ENCODE assay signal across 1 cellular context in genomic region chr18:37778417-37779165, GRCh38.
TF ChIP-seq lines count a peak whose summit lies in the region.

No MANE protein-coding gene starts in this region.

TF ChIP-seq in SK-N-SH treated with all-trans-retinoic acid at 6 μM for 48 hours, 23 proteins besides CTCF, POLR2A, EP300 and RAD21 (continued from another document):
- TF ChIP-seq, protein P1, sequence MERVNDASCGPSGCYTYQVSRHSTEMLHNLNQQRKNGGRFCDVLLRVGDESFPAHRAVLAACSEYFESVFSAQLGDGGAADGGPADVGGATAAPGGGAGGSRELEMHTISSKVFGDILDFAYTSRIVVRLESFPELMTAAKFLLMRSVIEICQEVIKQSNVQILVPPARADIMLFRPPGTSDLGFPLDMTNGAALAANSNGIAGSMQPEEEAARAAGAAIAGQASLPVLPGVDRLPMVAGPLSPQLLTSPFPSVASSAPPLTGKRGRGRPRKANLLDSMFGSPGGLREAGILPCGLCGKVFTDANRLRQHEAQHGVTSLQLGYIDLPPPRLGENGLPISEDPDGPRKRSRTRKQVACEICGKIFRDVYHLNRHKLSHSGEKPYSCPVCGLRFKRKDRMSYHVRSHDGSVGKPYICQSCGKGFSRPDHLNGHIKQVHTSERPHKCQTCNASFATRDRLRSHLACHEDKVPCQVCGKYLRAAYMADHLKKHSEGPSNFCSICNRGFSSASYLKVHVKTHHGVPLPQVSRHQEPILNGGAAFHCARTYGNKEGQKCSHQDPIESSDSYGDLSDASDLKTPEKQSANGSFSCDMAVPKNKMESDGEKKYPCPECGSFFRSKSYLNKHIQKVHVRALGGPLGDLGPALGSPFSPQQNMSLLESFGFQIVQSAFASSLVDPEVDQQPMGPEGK (CRISPR knock-in tag; IDR thresholded peaks at IDR 0.05; ENCODE audit: borderline replicate concordance): no peak
- no peak for TF ChIP-seq ESRRG (CRISPR knock-in tag; IDR thresholded peaks at IDR 0.05)
- TF ChIP-seq ZFP3 (CRISPR knock-in tag; IDR thresholded peaks at IDR 0.05): no peak
- no peak for TF ChIP-seq TCF4 (CRISPR knock-in tag; IDR thresholded peaks at IDR 0.05; ENCODE audit: borderline replicate concordance)
- TF ChIP-seq ISL1 (CRISPR knock-in tag; IDR thresholded peaks at IDR 0.05): no peak
- TF ChIP-seq ZNF70 (CRISPR knock-in tag; IDR thresholded peaks at IDR 0.05): no peak
- TF ChIP-seq ZC3H10 (CRISPR knock-in tag; IDR thresholded peaks at IDR 0.05): no peak
- TF ChIP-seq PPARA (CRISPR knock-in tag; IDR thresholded peaks at IDR 0.05; ENCODE audit: borderline replicate concordance): no peak
- TF ChIP-seq ZFP30 (CRISPR knock-in tag; IDR thresholded peaks at IDR 0.05): no peak
- TF ChIP-seq, protein P2, sequence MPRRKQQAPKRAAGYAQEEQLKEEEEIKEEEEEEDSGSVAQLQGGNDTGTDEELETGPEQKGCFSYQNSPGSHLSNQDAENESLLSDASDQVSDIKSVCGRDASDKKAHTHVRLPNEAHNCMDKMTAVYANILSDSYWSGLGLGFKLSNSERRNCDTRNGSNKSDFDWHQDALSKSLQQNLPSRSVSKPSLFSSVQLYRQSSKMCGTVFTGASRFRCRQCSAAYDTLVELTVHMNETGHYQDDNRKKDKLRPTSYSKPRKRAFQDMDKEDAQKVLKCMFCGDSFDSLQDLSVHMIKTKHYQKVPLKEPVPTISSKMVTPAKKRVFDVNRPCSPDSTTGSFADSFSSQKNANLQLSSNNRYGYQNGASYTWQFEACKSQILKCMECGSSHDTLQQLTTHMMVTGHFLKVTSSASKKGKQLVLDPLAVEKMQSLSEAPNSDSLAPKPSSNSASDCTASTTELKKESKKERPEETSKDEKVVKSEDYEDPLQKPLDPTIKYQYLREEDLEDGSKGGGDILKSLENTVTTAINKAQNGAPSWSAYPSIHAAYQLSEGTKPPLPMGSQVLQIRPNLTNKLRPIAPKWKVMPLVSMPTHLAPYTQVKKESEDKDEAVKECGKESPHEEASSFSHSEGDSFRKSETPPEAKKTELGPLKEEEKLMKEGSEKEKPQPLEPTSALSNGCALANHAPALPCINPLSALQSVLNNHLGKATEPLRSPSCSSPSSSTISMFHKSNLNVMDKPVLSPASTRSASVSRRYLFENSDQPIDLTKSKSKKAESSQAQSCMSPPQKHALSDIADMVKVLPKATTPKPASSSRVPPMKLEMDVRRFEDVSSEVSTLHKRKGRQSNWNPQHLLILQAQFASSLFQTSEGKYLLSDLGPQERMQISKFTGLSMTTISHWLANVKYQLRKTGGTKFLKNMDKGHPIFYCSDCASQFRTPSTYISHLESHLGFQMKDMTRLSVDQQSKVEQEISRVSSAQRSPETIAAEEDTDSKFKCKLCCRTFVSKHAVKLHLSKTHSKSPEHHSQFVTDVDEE (CRISPR knock-in tag; IDR thresholded peaks at IDR 0.05): no peak
